Comparison of ENCODE assay signal across 8 cellular contexts in genomic region chr11:125517116-125517804, GRCh38. TPM values are rescaled to one million over a fixed set of nuclear protein-coding genes. Genes with fewer than 3 reads are reported as not detected.
DNase-seq lines count a peak whose midpoint lies in the region; ATAC-seq lines count a peak whose summit lies in the region.

No MANE protein-coding gene starts in this region.

- H3K4me3 Mint-ChIP-seq in stimulated activated naive CD8-positive, alpha-beta T cell treated with anti-CD3 and anti-CD28 coated beads, Interleukin-15, amount 100 ng/mL, for 72 hours = no peak overlapping the region

- peaks cover 0 to 16% of the 10 kb centered on the region in 2 donors for H3K9me3 Mint-ChIP-seq in stimulated activated naive CD8-positive, alpha-beta T cell treated with anti-CD3 and anti-CD28 coated beads, Interleukin-15, amount 100 ng/mL, for 72 hours

- ATAC-seq in GM18498 (IDR thresholded peaks at IDR 0.05; ENCODE audit: unreplicated experiment) = no peak
- no peak for ATAC-seq in stimulated activated naive CD8-positive, alpha-beta T cell treated with anti-CD3 and anti-CD28 coated beads, Interleukin-15, amount 100 ng/mL, for 72 hours

- in situ Hi-C loops in ACHN (cut with HindIII; ENCODE audit: low pct_ligation_motif_present, low pct_unique_long_range_greater_than_20kb, low sequenced_read_pairs) = no loop called here

- H3K27ac Mint-ChIP-seq in stimulated activated naive CD8-positive, alpha-beta T cell treated with anti-CD3 and anti-CD28 coated beads, Interleukin-15, amount 100 ng/mL, for 72 hours = no peak overlapping the region

- no peaks in the 10 kb centered on the region for H3K27me3 Mint-ChIP-seq in stimulated activated naive CD8-positive, alpha-beta T cell treated with anti-CD3 and anti-CD28 coated beads, Interleukin-15, amount 100 ng/mL, for 72 hours

- H3K4me1 Mint-ChIP-seq in stimulated activated naive CD8-positive, alpha-beta T cell treated with anti-CD3 and anti-CD28 coated beads, Interleukin-15, amount 100 ng/mL, for 72 hours = peaks cover 58% of the 10 kb centered on the region

- peak; percentile 82 for DNase-seq in DMS 273 (lab: John Stamatoyannopoulos, UW; ENCODE audit: unreplicated experiment)
- peak; percentile 40 for DNase-seq in NCI-H1105 treated with DMSO at 0.1 percent for 48 hours (lab: John Stamatoyannopoulos, UW)
- DNase-seq in cerebellum (ENCODE audit: low spot score) = peak; percentile 91
- DNase-seq in lung microvascular endothelial cell (ENCODE audit: low read depth in 2 of 2) = peak; percentile 87 to 88
- no peak for DNase-seq in ACHN
- no peak for DNase-seq in stimulated activated CD4-positive, alpha-beta T cell treated with anti-CD3 and anti-CD28 coated beads, Interleukin-2, amount 100 ng/mL, for 24 hours
- DNase-seq in stimulated activated naive CD8-positive, alpha-beta T cell treated with anti-CD3 and anti-CD28 coated beads, Interleukin-15, amount 100 ng/mL, for 72 hours = no peak

RNA-seq across cellular contexts. Expression of gene FEZ1, which starts 21.2 kb away (rescaled TPM):
- total RNA-seq in cerebellum = 131 TPM
- total RNA-seq in lung microvascular endothelial cell = 41.6 and 51.0 TPM in 2 replicates

RNA-seq across cellular contexts. Expression of gene EI24, which starts 52.0 kb away (rescaled TPM):
- total RNA-seq in cerebellum (55.2 TPM), lung microvascular endothelial cell (96.4 and 117 TPM in 2 replicates)

Comparison
In these comparisons a context has a peak if more than half of its experiments do, and no peak if none do; other contexts are left out.
1. DNase-seq: peak in DMS 273 (single experiment), NCI-H1105 treated with DMSO at 0.1 percent for 48 hours (single experiment), cerebellum (single experiment) and lung microvascular endothelial cell (2 of 2); none in ACHN (single experiment), stimulated activated CD4-positive, alpha-beta T cell treated with anti-CD3 and anti-CD28 coated beads, Interleukin-2, amount 100 ng/mL, for 24 hours (0 of 2) and stimulated activated naive CD8-positive, alpha-beta T cell treated with anti-CD3 and anti-CD28 coated beads, Interleukin-15, amount 100 ng/mL, for 72 hours (0 of 2).